8 cellular contexts compared by ENCODE assay signal in genomic region chr6:53544050-53544499, GRCh38. TPM values are rescaled to one million over a fixed set of nuclear protein-coding genes. Genes with fewer than 3 reads are reported as not detected.
DNase-seq lines count a peak whose midpoint lies in the region; ATAC-seq, FAIRE-seq and TF ChIP-seq lines count a peak whose summit lies in the region.

No MANE protein-coding gene starts in this region.

- peak overlapping the region; percentile 83 for H3K9ac ChIP-seq in KMS-11
- H3K9ac ChIP-seq in adipocyte (ENCODE audit: low read length) = peak overlapping the region; percentile 92
- peak overlapping the region; percentile 92 for H3K9ac ChIP-seq in keratinocyte (ENCODE audit: control insufficient read depth, extremely low read depth, insufficient read depth, low read length)

- H3K4me3 ChIP-seq in CD8-positive, alpha-beta memory T cell (ENCODE audit: low read length) = peak overlapping the region; percentile 52
- H3K4me3 ChIP-seq in KMS-11 (IDR thresholded peaks at IDR 0.05; ENCODE audit: insufficient read depth, low read depth, low read length) (no peak overlapping the region), adipocyte (ENCODE audit: low read length) (peak overlapping the region; percentile 82), keratinocyte (ENCODE audit: control insufficient read depth in 2 of 3, extremely low read depth in 1 of 3, insufficient read depth in 2 of 3, low read depth in 1 of 3, low read length in 3 of 3) (peak overlapping the region; percentile 90 to 99 (median 94))

- H3K9me1 ChIP-seq in keratinocyte (ENCODE audit: control insufficient read depth, extremely low read depth, insufficient read depth, low read length) = peaks cover 3% of the 10 kb centered on the region

- CTCF ChIA-PET in CD8-positive, alpha-beta memory T cell (lab: Charles Lee) = interaction anchor here (1.0 to 2.7 kb wide), 6 partner anchors 8 to 185 kb away, joined by 3 to 32 read pairs (median 4); no protein-coding TSS in a partner anchor

- H3K27me3 Mint-ChIP-seq in CD8-positive, alpha-beta memory T cell = no peaks in the 10 kb centered on the region

- H3K4me2 ChIP-seq in KMS-11 = peak overlapping the region; percentile 81
- H3K4me2 ChIP-seq in keratinocyte (ENCODE audit: control insufficient read depth, extremely low read depth, insufficient read depth, low read depth, low read length) = peak overlapping the region; percentile 86

- dilution Hi-C loops in keratinocyte (cut with MboI; ENCODE audit: extremely low pct_ligation_motif_present, low sequenced_read_pairs) = no loop called here

- peaks cover 58 to 87% (median 84%) of the 10 kb centered on the region in 3 donors for H3K4me1 Mint-ChIP-seq in CD8-positive, alpha-beta memory T cell

- POLR2A ChIA-PET in CD8-positive, alpha-beta memory T cell (lab: Charles Lee) = interaction anchor here (1.4 to 2.0 kb wide), 2 partner anchors 104 to 108 kb away, joined by 7 to 14 read pairs; no protein-coding TSS in a partner anchor

- H3K79me2 ChIP-seq in KMS-11 (ENCODE audit: insufficient read depth, low read depth) (peaks cover 53% of the 10 kb centered on the region), keratinocyte (ENCODE audit: control insufficient read depth, insufficient read depth, low read length) (peaks cover 52% of the 10 kb centered on the region)

- no peaks in the 10 kb centered on the region for H4K20me1 ChIP-seq in KMS-11 (ENCODE audit: insufficient read depth)
- H4K20me1 ChIP-seq in keratinocyte (ENCODE audit: control insufficient read depth, extremely low read depth, insufficient read depth, low read length) = no peaks in the 10 kb centered on the region

- H3K9me3 ChIP-seq in CD8-positive, alpha-beta memory T cell (ENCODE audit: low read length) = no peaks in the 10 kb centered on the region
- no peaks in the 10 kb centered on the region for H3K9me3 ChIP-seq in adipocyte (ENCODE audit: control insufficient read depth, low read length)
- no peaks in the 10 kb centered on the region for H3K9me3 ChIP-seq in keratinocyte (ENCODE audit: control insufficient read depth, low read depth, low read length)

- H3K36me3 ChIP-seq in CD8-positive, alpha-beta memory T cell (ENCODE audit: insufficient read depth, low read length) = no peaks in the 10 kb centered on the region
- no peaks in the 10 kb centered on the region for H3K36me3 ChIP-seq in KMS-11 (ENCODE audit: insufficient read depth)
- H3K36me3 ChIP-seq in adipocyte (ENCODE audit: control insufficient read depth, insufficient read depth, low read length, severe bottlenecking) = peaks cover 5% of the 10 kb centered on the region
- H3K36me3 ChIP-seq in keratinocyte (ENCODE audit: control insufficient read depth in 2 of 2, extremely low read depth in 1 of 2, insufficient read depth in 2 of 2, low read length in 2 of 2) = peaks cover 8% of the 10 kb centered on the region in 2 experiments

- H3K36me3 Mint-ChIP-seq in CD8-positive, alpha-beta memory T cell = peaks cover 0 to 18% (median 2%) of the 10 kb centered on the region in 3 donors

- DNase-seq in CD8-positive, alpha-beta memory T cell = no peak
- peak; percentile 56 for DNase-seq in adipocyte (ENCODE audit: low read depth)
- DNase-seq in keratinocyte (ENCODE audit: low read depth, low spot score) = no peak
- peak in 6 of 49 donors; percentile 53 to 63 (median 57) for DNase-seq in substantia nigra (lab: John Stamatoyannopoulos, UW)
- no peak for DNase-seq in cerebellar nuclear complex (lab: John Stamatoyannopoulos, UW)

- H2AFZ ChIP-seq in KMS-11 (ENCODE audit: low read depth) (peak overlapping the region; percentile 68), keratinocyte (ENCODE audit: control insufficient read depth, low read length) (peak overlapping the region; percentile 29)

- H3K27ac ChIP-seq in CD8-positive, alpha-beta memory T cell (ENCODE audit: low read depth, low read length) = peak overlapping the region; percentile 78
- H3K27ac ChIP-seq in KMS-11 (peak overlapping the region; percentile 78), keratinocyte (ENCODE audit: control insufficient read depth, insufficient read depth, low read length) (peak overlapping the region; percentile 87), substantia nigra (ENCODE audit: low read depth, low read length, poor library complexity, severe bottlenecking) (peak overlapping the region; percentile 88)

- TF ChIP-seq CTCF in KMS-11 (conservative IDR thresholded peaks at IDR 0.05; ENCODE audit: low read depth, low read length) (no peak), keratinocyte (optimal IDR thresholded peaks at IDR 0.05 in 1 of 3, IDR thresholded peaks at IDR 0.05 in 1 of 3, conservative IDR thresholded peaks at IDR 0.05 in 1 of 3; ENCODE audit: extremely low read depth in 1 of 3, insufficient read depth in 2 of 3, low read length in 3 of 3) (no peak)

- no peak for ATAC-seq in HG02571 (IDR thresholded peaks at IDR 0.05; ENCODE audit: unreplicated experiment)
- no peak for ATAC-seq in GM18861 (IDR thresholded peaks at IDR 0.05; ENCODE audit: unreplicated experiment)

- H3K4me3 Mint-ChIP-seq in CD8-positive, alpha-beta memory T cell = peak overlapping the region; percentile 86 to 98 (median 96)

- no peaks in the 10 kb centered on the region for H3K27me3 ChIP-seq in CD8-positive, alpha-beta memory T cell (ENCODE audit: insufficient read depth, low read length, poor library complexity, severe bottlenecking)
- no peaks in the 10 kb centered on the region for H3K27me3 ChIP-seq in KMS-11 (ENCODE audit: insufficient read depth, low read depth)
- no peaks in the 10 kb centered on the region for H3K27me3 ChIP-seq in adipocyte (replicated peaks; ENCODE audit: control insufficient read depth, insufficient read depth, low read length)
- no peaks in the 10 kb centered on the region for H3K27me3 ChIP-seq in keratinocyte (ENCODE audit: control insufficient read depth, extremely low read depth, insufficient read depth, low read length)

- H3K27ac Mint-ChIP-seq in CD8-positive, alpha-beta memory T cell = peak overlapping the region; percentile 59 to 95 (median 86)

- FAIRE-seq in keratinocyte (lab: Jason Lieb, UNC) = no peak

- peaks cover 0 to 2% (median 0%) of the 10 kb centered on the region in 5 donors for H3K9me3 Mint-ChIP-seq in CD8-positive, alpha-beta memory T cell

- peaks cover 33% of the 10 kb centered on the region for H3K4me1 ChIP-seq in CD8-positive, alpha-beta memory T cell (ENCODE audit: insufficient read depth, low read length)
- peaks cover 30% of the 10 kb centered on the region for H3K4me1 ChIP-seq in KMS-11 (ENCODE audit: low read depth, poor library complexity, severe bottlenecking)
- H3K4me1 ChIP-seq in adipocyte (ENCODE audit: control insufficient read depth, insufficient read depth, low read length) = peaks cover 36% of the 10 kb centered on the region
- H3K4me1 ChIP-seq in keratinocyte (ENCODE audit: control insufficient read depth, extremely low read depth, insufficient read depth, low read length) = peaks cover 50% of the 10 kb centered on the region

RNA-seq across cellular contexts. Expression of gene GCLC, which starts 0.8 kb away (rescaled TPM):
- 10 to 100 TPM; 33.3 to 37.1 TPM for total RNA-seq in CD8-positive, alpha-beta memory T cell
- polyA plus RNA-seq in CD8-positive, alpha-beta memory T cell = 18.5 TPM
- polyA plus RNA-seq in keratinocyte = 48.9 to 110 TPM (median 73.2 TPM) in 3 replicates
- 509 TPM for polyA plus RNA-seq in keratinocyte (2011; ENCODE audit: low read depth)
- 59.8 and 126 TPM in 2 replicates for polyA plus RNA-seq in keratinocyte (2011; cell fraction: cytosol; rRNA removed)
- polyA plus RNA-seq in keratinocyte (2011; cell fraction: nucleus; rRNA removed) = 231 and 232 TPM in 2 replicates
- 39.6 and 81.5 TPM in 2 replicates for polyA plus RNA-seq in keratinocyte (2012; ENCODE audit: low replicate concordance)
- 23.2 to 126 TPM (median 125 TPM) in 3 replicates for polyA minus RNA-seq in keratinocyte
- polyA minus RNA-seq in keratinocyte (2011; cell fraction: cytosol; rRNA and poly(A)+ RNA removed) = 57.6 TPM
- polyA minus RNA-seq in keratinocyte (2011; cell fraction: nucleus; rRNA and poly(A)+ RNA removed) = 78.8 and 209 TPM in 2 replicates
